2 cellular contexts compared by ENCODE assay signal in genomic region chr5:53194086-53194485, GRCh38.
TF ChIP-seq lines count a peak whose summit lies in the region.

No MANE protein-coding gene starts in this region.

TF ChIP-seq in SK-N-SH, 30 proteins besides CTCF, POLR2A, EP300 and RAD21:
- TF ChIP-seq MAX (IDR thresholded peaks at IDR 0.05; ENCODE audit: low read depth) (peak; percentile 40; the same call in 1 of the 2 replicates), TEAD4 (IDR thresholded peaks at IDR 0.05; ENCODE audit: borderline replicate concordance, insufficient read depth) (no peak)

TF ChIP-seq in SK-N-SH treated with all-trans-retinoic acid at 6 μM for 48 hours, 23 proteins besides CTCF, POLR2A, EP300 and RAD21 (continued from another document):
- TF ChIP-seq TSHZ2 (CRISPR knock-in tag; IDR thresholded peaks at IDR 0.05) (no peak), ZNF8 (CRISPR knock-in tag; IDR thresholded peaks at IDR 0.05) (no peak), ZC3H10 (CRISPR knock-in tag; IDR thresholded peaks at IDR 0.05) (no peak), BACH2 (CRISPR knock-in tag; IDR thresholded peaks at IDR 0.05; ENCODE audit: borderline replicate concordance) (no peak), ISL1 (CRISPR knock-in tag; IDR thresholded peaks at IDR 0.05) (no peak), ZNF70 (CRISPR knock-in tag; IDR thresholded peaks at IDR 0.05) (no peak), OSR1 (CRISPR knock-in tag; IDR thresholded peaks at IDR 0.05) (no peak), ZNF565 (CRISPR knock-in tag; conservative IDR thresholded peaks at IDR 0.05; ENCODE audit: low read depth) (no peak), POU6F1 (CRISPR knock-in tag; IDR thresholded peaks at IDR 0.05; ENCODE audit: borderline replicate concordance, low read depth) (no peak), TCF4 (CRISPR knock-in tag; IDR thresholded peaks at IDR 0.05; ENCODE audit: borderline replicate concordance) (no peak)
TF ChIP-seq in SK-N-SH treated with all-trans-retinoic acid at 6 μM for 48 hours: peak in this region for 0.
